Comparison of ENCODE assay signal across 28 cellular contexts in the genomic region with DNA sequence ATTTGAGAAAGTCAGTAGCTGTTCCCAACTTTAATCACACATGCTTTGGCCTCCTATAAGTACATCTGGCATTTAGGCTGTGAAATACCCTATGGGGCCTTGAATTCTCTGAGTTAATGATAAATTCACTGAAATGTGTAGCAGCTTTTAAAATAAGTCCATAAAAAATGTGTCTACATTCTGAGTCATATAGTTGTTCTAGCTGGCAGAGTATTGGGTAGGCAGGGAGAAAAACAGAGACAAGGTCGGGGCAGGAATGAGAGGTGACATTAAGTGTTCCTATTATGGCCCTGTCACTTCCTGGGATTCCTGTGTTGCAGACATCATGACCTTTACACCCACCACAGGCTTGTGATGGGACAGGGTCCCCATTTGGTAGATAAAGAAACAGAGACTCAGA.
"Had no signal": no experiment of that assay in that cellular context is flagged by ENCODE, and none has a peak within 500 bp of the region (broad histone marks: within the 10 kb centered on the region; RNA-seq: fewer than 3 reads in every experiment).

No MANE protein-coding gene starts in this region.

- H3K9ac ChIP-seq: SK-N-SH had no signal

- H3K36me3 ChIP-seq: brain microvascular endothelial cell, Peyer's patch, SJSA1 had no signal

- FAIRE-seq: TTC549 had no signal

- H3K4me2 ChIP-seq: SK-N-SH had no signal

- H3K27me3 Mint-ChIP-seq: activated CD4-positive, alpha-beta T cell treated with anti-CD3 and anti-CD28 coated beads, Interleukin-2, amount 10 ng/mL, durations not matched to agents 24 days and 14 days; activated CD8-positive, alpha-beta T cell treated with anti-CD3 and anti-CD28 coated beads for 36 hours; activated naive CD4-positive, alpha-beta T cell treated with anti-CD3 and anti-CD28 coated beads, Interleukin-2, amount 50 U/mL, for 24 hours; activated T-cell treated with anti-CD3 and anti-CD28 coated beads, Interleukin-2, amount 50 U/mL, for 24 hours had no signal

- H3K4me1 ChIP-seq: Peyer's patch, SJSA1 had no signal

- H3K4me3 ChIP-seq: Peyer's patch, SJSA1 had no signal

- ATAC-seq: activated CD8-positive, alpha-beta T cell treated with anti-CD3 and anti-CD28 coated beads for 36 hours had no signal

- DNase-seq: activated CD4-positive, alpha-beta T cell treated with anti-CD3 and anti-CD28 coated beads, Interleukin-2, amount 10 ng/mL, durations not matched to agents 24 days and 14 days; activated CD4-positive, alpha-beta T cell treated with anti-CD3 and anti-CD28 coated beads, Interleukin-2, amount 50 U/mL, for 4 hours; activated CD8-positive, alpha-beta T cell treated with anti-CD3 and anti-CD28 coated beads for 36 hours; activated gamma-delta T cell; activated naive CD4-positive, alpha-beta T cell treated with Interleukin-2 at 50 U/mL for 16 hours; activated naive CD8-positive, alpha-beta T cell treated with anti-CD3 and anti-CD28 coated beads, Interleukin-2, amount 10 ng/mL, durations not matched to agents 7 days and 5 days; activated T-cell treated with anti-CD3 and anti-CD28 coated beads, Interleukin-2, amount 50 U/mL, for 24 hours; anterior cingulate cortex; brain microvascular endothelial cell; Karpas-422; KBM-7; NCI-H1105; NCI-H1417 treated with DMSO at 0.1 percent for 48 hours; NCI-H187 treated with DMSO at 0.1 percent for 48 hours; NCI-H2081; NCI-H226; NCI-H446 treated with DMSO at 0.1 percent for 48 hours; NCI-H524; Peyer's patch; RPMI8226; SHP77 treated with DMSO at 0.1 percent for 48 hours; SK-N-SH had no signal

- H3K9me2 ChIP-seq: SK-N-SH had no signal

- H3K27me3 ChIP-seq: brain microvascular endothelial cell, Peyer's patch, SJSA1 had no signal

- H3K36me3 Mint-ChIP-seq: activated naive CD4-positive, alpha-beta T cell treated with anti-CD3 and anti-CD28 coated beads, Interleukin-2, amount 50 U/mL, for 24 hours; activated naive CD8-positive, alpha-beta T cell treated with anti-CD3 and anti-CD28 coated beads, Interleukin-2, amount 10 ng/mL, durations not matched to agents 7 days and 5 days had no signal

- H3K27ac Mint-ChIP-seq: activated CD4-positive, alpha-beta T cell treated with anti-CD3 and anti-CD28 coated beads, Interleukin-2, amount 10 ng/mL, durations not matched to agents 24 days and 14 days; activated CD8-positive, alpha-beta T cell treated with anti-CD3 and anti-CD28 coated beads for 36 hours; activated naive CD4-positive, alpha-beta T cell treated with anti-CD3 and anti-CD28 coated beads, Interleukin-2, amount 50 U/mL, for 24 hours; activated naive CD8-positive, alpha-beta T cell treated with anti-CD3 and anti-CD28 coated beads, Interleukin-2, amount 10 ng/mL, durations not matched to agents 7 days and 5 days; activated T-cell treated with anti-CD3 and anti-CD28 coated beads, Interleukin-2, amount 50 U/mL, for 24 hours; activated T-helper 2 cell treated with anti-CD3 and anti-CD28 coated beads, Interferon-gamma antibody, Interleukin-2, Interleukin-4, amounts not matched to agents 10 μg/mL and 5 μg/mL and 100 μg/mL, durations not matched to agents 14 hours and 24 hours and 36 hours; T-helper 1 cell treated with Interleukin-12 subunit alpha and Interleukin-12 subunit beta and Interleukin-4 antibody, amounts not matched to agents 30 μg/mL and 1 μg/mL, for 36 hours; T-helper 2 cell treated with Interferon-gamma antibody and Interleukin-4, amounts not matched to agents 5 μg/mL and 100 μg/mL, for 36 hours had no signal

- H3K27ac ChIP-seq: brain microvascular endothelial cell, Peyer's patch, SJSA1 had no signal

- H3K9me3 ChIP-seq: Peyer's patch, SK-N-SH had no signal

- H3K9me3 Mint-ChIP-seq: activated CD4-positive, alpha-beta T cell treated with anti-CD3 and anti-CD28 coated beads, Interleukin-2, amount 10 ng/mL, durations not matched to agents 24 days and 14 days; activated CD8-positive, alpha-beta T cell treated with anti-CD3 and anti-CD28 coated beads for 36 hours; activated naive CD4-positive, alpha-beta T cell treated with anti-CD3 and anti-CD28 coated beads, Interleukin-2, amount 50 U/mL, for 24 hours; activated naive CD8-positive, alpha-beta T cell treated with anti-CD3 and anti-CD28 coated beads, Interleukin-2, amount 10 ng/mL, durations not matched to agents 7 days and 5 days; activated T-cell treated with anti-CD3 and anti-CD28 coated beads, Interleukin-2, amount 50 U/mL, for 24 hours; activated T-helper 2 cell treated with anti-CD3 and anti-CD28 coated beads, Interferon-gamma antibody, Interleukin-2, Interleukin-4, amounts not matched to agents 10 μg/mL and 5 μg/mL and 100 μg/mL, durations not matched to agents 14 hours and 24 hours and 36 hours; T-helper 1 cell treated with Interleukin-12 subunit alpha and Interleukin-12 subunit beta and Interleukin-4 antibody, amounts not matched to agents 30 μg/mL and 1 μg/mL, for 36 hours; T-helper 2 cell treated with Interferon-gamma antibody and Interleukin-4, amounts not matched to agents 5 μg/mL and 100 μg/mL, for 36 hours had no signal

- H3K4me3 Mint-ChIP-seq: activated CD4-positive, alpha-beta T cell treated with anti-CD3 and anti-CD28 coated beads, Interleukin-2, amount 10 ng/mL, durations not matched to agents 24 days and 14 days; activated CD8-positive, alpha-beta T cell treated with anti-CD3 and anti-CD28 coated beads for 36 hours; activated naive CD4-positive, alpha-beta T cell treated with anti-CD3 and anti-CD28 coated beads, Interleukin-2, amount 50 U/mL, for 24 hours; activated naive CD8-positive, alpha-beta T cell treated with anti-CD3 and anti-CD28 coated beads, Interleukin-2, amount 10 ng/mL, durations not matched to agents 7 days and 5 days; activated T-cell treated with anti-CD3 and anti-CD28 coated beads, Interleukin-2, amount 50 U/mL, for 24 hours; T-helper 1 cell treated with Interleukin-12 subunit alpha and Interleukin-12 subunit beta and Interleukin-4 antibody, amounts not matched to agents 30 μg/mL and 1 μg/mL, for 36 hours; T-helper 2 cell treated with Interferon-gamma antibody and Interleukin-4, amounts not matched to agents 5 μg/mL and 100 μg/mL, for 36 hours had no signal
